1 cellular context compared by ENCODE assay signal in the genomic region with DNA sequence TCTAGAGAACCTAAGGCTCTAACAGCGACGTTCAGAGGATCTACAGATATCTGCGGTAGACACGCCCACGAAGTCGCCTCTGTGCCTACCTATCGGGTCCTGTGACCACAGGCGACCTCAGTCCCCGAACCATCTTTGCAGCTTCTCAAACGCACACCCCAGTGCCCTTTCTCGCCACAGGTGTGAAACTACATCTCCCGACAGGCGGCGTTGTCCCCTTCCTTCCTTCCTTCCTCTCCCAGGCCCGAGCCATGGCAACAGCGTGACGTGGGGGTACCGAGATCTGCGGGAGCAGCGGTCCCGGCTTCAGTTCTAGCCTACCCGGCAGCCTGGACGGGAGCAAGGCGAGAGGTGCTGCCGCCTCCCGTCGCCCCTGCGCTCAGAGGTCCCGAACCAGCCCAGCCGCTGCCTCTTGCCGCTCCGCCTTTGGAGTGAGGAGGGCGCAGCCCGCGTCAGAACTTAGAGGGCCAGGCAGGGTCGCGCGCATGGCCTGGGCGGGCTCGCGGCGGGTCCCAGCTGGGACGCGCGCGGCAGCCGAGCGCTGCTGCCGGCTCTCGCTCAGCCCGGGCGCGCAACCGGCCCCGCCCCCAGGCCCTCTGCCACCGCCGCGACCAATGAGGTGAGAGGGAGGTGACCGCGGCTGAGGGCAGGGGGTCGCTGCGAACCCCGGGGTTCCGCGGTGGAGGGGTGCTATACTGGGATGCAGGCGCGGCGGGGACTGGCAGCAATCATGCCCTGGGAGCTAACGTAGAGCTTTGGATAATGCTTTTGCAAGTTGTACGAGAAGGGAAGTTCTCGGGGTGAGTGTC.
TF ChIP-seq lines count a peak whose summit lies in the region.

A gene (plus strand): TSS at position 309 of the 809 bp plus-strand sequence. CDS start 177 bp downstream, at position 486.

TF ChIP-seq in HepG2, 621 proteins besides CTCF, POLR2A, EP300 and RAD21 (continued from another document and continues in another):
- TF ChIP-seq, protein P1, sequence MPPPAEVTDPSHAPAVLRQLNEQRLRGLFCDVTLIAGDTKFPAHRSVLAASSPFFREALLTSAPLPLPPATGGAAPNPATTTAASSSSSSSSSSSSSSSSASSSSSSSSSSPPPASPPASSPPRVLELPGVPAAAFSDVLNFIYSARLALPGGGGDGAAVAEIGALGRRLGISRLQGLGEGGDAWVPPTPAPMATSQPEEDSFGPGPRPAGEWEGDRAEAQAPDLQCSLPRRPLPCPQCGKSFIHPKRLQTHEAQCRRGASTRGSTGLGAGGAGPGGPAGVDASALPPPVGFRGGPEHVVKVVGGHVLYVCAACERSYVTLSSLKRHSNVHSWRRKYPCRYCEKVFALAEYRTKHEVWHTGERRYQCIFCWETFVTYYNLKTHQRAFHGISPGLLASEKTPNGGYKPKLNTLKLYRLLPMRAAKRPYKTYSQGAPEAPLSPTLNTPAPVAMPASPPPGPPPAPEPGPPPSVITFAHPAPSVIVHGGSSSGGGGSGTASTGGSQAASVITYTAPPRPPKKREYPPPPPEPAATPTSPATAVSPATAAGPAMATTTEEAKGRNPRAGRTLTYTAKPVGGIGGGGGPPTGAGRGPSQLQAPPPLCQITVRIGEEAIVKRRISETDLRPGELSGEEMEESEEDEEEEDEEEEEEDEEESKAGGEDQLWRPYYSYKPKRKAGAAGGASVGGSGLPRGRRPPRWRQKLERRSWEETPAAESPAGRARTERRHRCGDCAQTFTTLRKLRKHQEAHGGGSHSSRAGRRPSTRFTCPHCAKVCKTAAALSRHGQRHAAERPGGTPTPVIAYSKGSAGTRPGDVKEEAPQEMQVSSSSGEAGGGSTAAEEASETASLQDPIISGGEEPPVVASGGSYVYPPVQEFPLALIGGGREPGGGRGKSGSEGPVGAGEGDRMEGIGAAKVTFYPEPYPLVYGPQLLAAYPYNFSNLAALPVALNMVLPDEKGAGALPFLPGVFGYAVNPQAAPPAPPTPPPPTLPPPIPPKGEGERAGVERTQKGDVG (CRISPR knock-in tag; IDR thresholded peaks at IDR 0.05; ENCODE audit: borderline replicate concordance), result 0 out of 2 replicates have a peak, but pooled peaks have one; percentile 54
- TF ChIP-seq KLF9 (CRISPR knock-in tag; IDR thresholded peaks at IDR 0.05; ENCODE audit: low read depth) (no peak), ZNF670 (CRISPR knock-in tag; IDR thresholded peaks at IDR 0.05; ENCODE audit: borderline replicate concordance) (0 out of 2 replicates have a peak, but pooled peaks have one; percentile 60), TAF1 (CRISPR knock-in tag; IDR thresholded peaks at IDR 0.05) (peak; percentile 91), GATA4 (IDR thresholded peaks at IDR 0.05; ENCODE audit: borderline replicate concordance, low read depth) (0 out of 2 replicates have a peak, but pooled peaks have one; percentile 19), SOX6 (IDR thresholded peaks at IDR 0.05) (no peak), SOX6 (CRISPR knock-in tag; IDR thresholded peaks at IDR 0.05) (peak; percentile 60), ZNF546 (CRISPR knock-in tag; conservative IDR thresholded peaks at IDR 0.05) (peak; percentile 86; the same call in 1 of the 2 replicates), TGIF2 (CRISPR knock-in tag; IDR thresholded peaks at IDR 0.05) (peak; percentile 72; the same call in 1 of the 2 replicates), ZNF431 (CRISPR knock-in tag; IDR thresholded peaks at IDR 0.05; ENCODE audit: borderline replicate concordance, low read depth) (0 out of 2 replicates have a peak, but pooled peaks have one; percentile 27), FOXA1 (IDR thresholded peaks at IDR 0.05) (no peak), FOXA1 (CRISPR knock-in tag; IDR thresholded peaks at IDR 0.05) (peak; percentile 40; the same call in 1 of the 2 replicates), TMF1 (CRISPR knock-in tag; IDR thresholded peaks at IDR 0.05; ENCODE audit: low read depth) (peak; percentile 67; the same call in 1 of the 2 replicates), ZMYM4 (CRISPR knock-in tag; IDR thresholded peaks at IDR 0.05) (peak; percentile 61), ZNF746 (CRISPR knock-in tag; IDR thresholded peaks at IDR 0.05) (no peak), MAZ (IDR thresholded peaks at IDR 0.05; ENCODE audit: borderline replicate concordance, low read depth, low read length) (no peak), MAZ (CRISPR knock-in tag; IDR thresholded peaks at IDR 0.05; ENCODE audit: low read depth) (peak; percentile 82), ZNF724P (CRISPR knock-in tag; IDR thresholded peaks at IDR 0.05; ENCODE audit: borderline replicate concordance) (peak; percentile 71; the same call in 1 of the 2 replicates), RFX3 (CRISPR knock-in tag; IDR thresholded peaks at IDR 0.05) (peak; percentile 63), ARID2 (CRISPR knock-in tag; IDR thresholded peaks at IDR 0.05; ENCODE audit: borderline replicate concordance) (peak; percentile 88; the same call in 1 of the 2 replicates), FOXK1 (CRISPR knock-in tag; IDR thresholded peaks at IDR 0.05; ENCODE audit: borderline replicate concordance, low read depth) (peak; percentile 80; the same call in 1 of the 2 replicates), PAF1 (CRISPR knock-in tag; IDR thresholded peaks at IDR 0.05) (no peak), MEIS1 (CRISPR knock-in tag; IDR thresholded peaks at IDR 0.05; ENCODE audit: borderline replicate concordance) (peak; percentile 79; the same call in 1 of the 2 replicates), CREB1 (IDR thresholded peaks at IDR 0.05) (peak; percentile 84), CREB1 (CRISPR knock-in tag; IDR thresholded peaks at IDR 0.05) (no peak), ELF3 (CRISPR knock-in tag; IDR thresholded peaks at IDR 0.05) (peak; percentile 76; the same call in 1 of the 2 replicates), FOXA3 (CRISPR knock-in tag; IDR thresholded peaks at IDR 0.05) (peak; percentile 52; the same call in 1 of the 2 replicates), CBX5 (CRISPR knock-in tag; IDR thresholded peaks at IDR 0.05; ENCODE audit: borderline replicate concordance) (peak; percentile 76; the same call in 1 of the 2 replicates), ZNF577 (CRISPR knock-in tag; IDR thresholded peaks at IDR 0.05; ENCODE audit: borderline replicate concordance, low read depth) (0 out of 2 replicates have a peak, but pooled peaks have one; percentile 55), EEA1 (CRISPR knock-in tag; IDR thresholded peaks at IDR 0.05; ENCODE audit: borderline replicate concordance) (no peak), ZNF543 (CRISPR knock-in tag; IDR thresholded peaks at IDR 0.05) (no peak), ZNF335 (CRISPR knock-in tag; IDR thresholded peaks at IDR 0.05) (peak; percentile 81; the same call in 1 of the 2 replicates), HNRNPLL (IDR thresholded peaks at IDR 0.05; ENCODE audit: low read depth, low read length, poor library complexity, severe bottlenecking) (peak; percentile 97), MED1 (CRISPR knock-in tag; IDR thresholded peaks at IDR 0.05) (peak; percentile 37)
- TF ChIP-seq, protein P2, sequence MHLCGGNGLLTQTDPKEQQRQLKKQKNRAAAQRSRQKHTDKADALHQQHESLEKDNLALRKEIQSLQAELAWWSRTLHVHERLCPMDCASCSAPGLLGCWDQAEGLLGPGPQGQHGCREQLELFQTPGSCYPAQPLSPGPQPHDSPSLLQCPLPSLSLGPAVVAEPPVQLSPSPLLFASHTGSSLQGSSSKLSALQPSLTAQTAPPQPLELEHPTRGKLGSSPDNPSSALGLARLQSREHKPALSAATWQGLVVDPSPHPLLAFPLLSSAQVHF (CRISPR knock-in tag; IDR thresholded peaks at IDR 0.05), result no peak
- TF ChIP-seq, protein P3, sequence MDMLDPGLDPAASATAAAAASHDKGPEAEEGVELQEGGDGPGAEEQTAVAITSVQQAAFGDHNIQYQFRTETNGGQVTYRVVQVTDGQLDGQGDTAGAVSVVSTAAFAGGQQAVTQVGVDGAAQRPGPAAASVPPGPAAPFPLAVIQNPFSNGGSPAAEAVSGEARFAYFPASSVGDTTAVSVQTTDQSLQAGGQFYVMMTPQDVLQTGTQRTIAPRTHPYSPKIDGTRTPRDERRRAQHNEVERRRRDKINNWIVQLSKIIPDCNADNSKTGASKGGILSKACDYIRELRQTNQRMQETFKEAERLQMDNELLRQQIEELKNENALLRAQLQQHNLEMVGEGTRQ (IDR thresholded peaks at IDR 0.05; ENCODE audit: low read depth, low read length), result 0 out of 2 replicates have a peak, but pooled peaks have one; percentile 12
- TF ChIP-seq, protein P3 (CRISPR knock-in tag; IDR thresholded peaks at IDR 0.05; ENCODE audit: borderline replicate concordance), result no peak
- TF ChIP-seq, protein P4, sequence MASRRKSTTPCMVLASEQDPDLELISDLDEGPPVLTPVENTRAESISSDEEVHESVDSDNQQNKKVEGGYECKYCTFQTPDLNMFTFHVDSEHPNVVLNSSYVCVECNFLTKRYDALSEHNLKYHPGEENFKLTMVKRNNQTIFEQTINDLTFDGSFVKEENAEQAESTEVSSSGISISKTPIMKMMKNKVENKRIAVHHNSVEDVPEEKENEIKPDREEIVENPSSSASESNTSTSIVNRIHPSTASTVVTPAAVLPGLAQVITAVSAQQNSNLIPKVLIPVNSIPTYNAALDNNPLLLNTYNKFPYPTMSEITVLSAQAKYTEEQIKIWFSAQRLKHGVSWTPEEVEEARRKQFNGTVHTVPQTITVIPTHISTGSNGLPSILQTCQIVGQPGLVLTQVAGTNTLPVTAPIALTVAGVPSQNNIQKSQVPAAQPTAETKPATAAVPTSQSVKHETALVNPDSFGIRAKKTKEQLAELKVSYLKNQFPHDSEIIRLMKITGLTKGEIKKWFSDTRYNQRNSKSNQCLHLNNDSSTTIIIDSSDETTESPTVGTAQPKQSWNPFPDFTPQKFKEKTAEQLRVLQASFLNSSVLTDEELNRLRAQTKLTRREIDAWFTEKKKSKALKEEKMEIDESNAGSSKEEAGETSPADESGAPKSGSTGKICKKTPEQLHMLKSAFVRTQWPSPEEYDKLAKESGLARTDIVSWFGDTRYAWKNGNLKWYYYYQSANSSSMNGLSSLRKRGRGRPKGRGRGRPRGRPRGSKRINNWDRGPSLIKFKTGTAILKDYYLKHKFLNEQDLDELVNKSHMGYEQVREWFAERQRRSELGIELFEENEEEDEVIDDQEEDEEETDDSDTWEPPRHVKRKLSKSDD (CRISPR knock-in tag; IDR thresholded peaks at IDR 0.05; ENCODE audit: low read depth), result 0 out of 2 replicates have a peak, but pooled peaks have one; percentile 46
- TF ChIP-seq, protein P5, sequence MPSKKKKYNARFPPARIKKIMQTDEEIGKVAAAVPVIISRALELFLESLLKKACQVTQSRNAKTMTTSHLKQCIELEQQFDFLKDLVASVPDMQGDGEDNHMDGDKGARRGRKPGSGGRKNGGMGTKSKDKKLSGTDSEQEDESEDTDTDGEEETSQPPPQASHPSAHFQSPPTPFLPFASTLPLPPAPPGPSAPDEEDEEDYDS (CRISPR knock-in tag; IDR thresholded peaks at IDR 0.05), result peak; percentile 48
- TF ChIP-seq, protein P6, sequence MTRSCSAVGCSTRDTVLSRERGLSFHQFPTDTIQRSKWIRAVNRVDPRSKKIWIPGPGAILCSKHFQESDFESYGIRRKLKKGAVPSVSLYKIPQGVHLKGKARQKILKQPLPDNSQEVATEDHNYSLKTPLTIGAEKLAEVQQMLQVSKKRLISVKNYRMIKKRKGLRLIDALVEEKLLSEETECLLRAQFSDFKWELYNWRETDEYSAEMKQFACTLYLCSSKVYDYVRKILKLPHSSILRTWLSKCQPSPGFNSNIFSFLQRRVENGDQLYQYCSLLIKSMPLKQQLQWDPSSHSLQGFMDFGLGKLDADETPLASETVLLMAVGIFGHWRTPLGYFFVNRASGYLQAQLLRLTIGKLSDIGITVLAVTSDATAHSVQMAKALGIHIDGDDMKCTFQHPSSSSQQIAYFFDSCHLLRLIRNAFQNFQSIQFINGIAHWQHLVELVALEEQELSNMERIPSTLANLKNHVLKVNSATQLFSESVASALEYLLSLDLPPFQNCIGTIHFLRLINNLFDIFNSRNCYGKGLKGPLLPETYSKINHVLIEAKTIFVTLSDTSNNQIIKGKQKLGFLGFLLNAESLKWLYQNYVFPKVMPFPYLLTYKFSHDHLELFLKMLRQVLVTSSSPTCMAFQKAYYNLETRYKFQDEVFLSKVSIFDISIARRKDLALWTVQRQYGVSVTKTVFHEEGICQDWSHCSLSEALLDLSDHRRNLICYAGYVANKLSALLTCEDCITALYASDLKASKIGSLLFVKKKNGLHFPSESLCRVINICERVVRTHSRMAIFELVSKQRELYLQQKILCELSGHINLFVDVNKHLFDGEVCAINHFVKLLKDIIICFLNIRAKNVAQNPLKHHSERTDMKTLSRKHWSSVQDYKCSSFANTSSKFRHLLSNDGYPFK (CRISPR knock-in tag; IDR thresholded peaks at IDR 0.05; ENCODE audit: borderline replicate concordance), result peak; percentile 68; the same call in 1 of the 2 replicates
- TF ChIP-seq, protein P7, sequence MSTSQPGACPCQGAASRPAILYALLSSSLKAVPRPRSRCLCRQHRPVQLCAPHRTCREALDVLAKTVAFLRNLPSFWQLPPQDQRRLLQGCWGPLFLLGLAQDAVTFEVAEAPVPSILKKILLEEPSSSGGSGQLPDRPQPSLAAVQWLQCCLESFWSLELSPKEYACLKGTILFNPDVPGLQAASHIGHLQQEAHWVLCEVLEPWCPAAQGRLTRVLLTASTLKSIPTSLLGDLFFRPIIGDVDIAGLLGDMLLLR (CRISPR knock-in tag; IDR thresholded peaks at IDR 0.05), result peak; percentile 56; the same call in 1 of the 2 replicates
- TF ChIP-seq, protein P8, sequence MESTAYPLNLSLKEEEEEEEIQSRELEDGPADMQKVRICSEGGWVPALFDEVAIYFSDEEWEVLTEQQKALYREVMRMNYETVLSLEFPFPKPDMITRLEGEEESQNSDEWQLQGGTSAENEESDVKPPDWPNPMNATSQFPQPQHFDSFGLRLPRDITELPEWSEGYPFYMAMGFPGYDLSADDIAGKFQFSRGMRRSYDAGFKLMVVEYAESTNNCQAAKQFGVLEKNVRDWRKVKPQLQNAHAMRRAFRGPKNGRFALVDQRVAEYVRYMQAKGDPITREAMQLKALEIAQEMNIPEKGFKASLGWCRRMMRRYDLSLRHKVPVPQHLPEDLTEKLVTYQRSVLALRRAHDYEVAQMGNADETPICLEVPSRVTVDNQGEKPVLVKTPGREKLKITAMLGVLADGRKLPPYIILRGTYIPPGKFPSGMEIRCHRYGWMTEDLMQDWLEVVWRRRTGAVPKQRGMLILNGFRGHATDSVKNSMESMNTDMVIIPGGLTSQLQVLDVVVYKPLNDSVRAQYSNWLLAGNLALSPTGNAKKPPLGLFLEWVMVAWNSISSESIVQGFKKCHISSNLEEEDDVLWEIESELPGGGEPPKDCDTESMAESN (CRISPR knock-in tag; conservative IDR thresholded peaks at IDR 0.05), result peak; percentile 88
- TF ChIP-seq, protein P9, sequence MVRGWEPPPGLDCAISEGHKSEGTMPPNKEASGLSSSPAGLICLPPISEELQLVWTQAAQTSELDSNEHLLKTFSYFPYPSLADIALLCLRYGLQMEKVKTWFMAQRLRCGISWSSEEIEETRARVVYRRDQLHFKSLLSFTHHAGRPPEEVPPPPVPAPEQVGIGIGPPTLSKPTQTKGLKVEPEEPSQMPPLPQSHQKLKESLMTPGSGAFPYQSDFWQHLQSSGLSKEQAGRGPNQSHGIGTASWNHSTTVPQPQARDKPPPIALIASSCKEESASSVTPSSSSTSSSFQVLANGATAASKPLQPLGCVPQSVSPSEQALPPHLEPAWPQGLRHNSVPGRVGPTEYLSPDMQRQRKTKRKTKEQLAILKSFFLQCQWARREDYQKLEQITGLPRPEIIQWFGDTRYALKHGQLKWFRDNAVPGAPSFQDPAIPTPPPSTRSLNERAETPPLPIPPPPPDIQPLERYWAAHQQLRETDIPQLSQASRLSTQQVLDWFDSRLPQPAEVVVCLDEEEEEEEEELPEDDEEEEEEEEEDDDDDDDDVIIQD (CRISPR knock-in tag; IDR thresholded peaks at IDR 0.05; ENCODE audit: low read depth), result peak; percentile 66; the same call in 1 of the 2 replicates
